In genomic region chr10:63264852-63265617, GRCh38 we compare ENCODE assay signal across 1 cellular context.
A peak's percentile ranks its signal among the peaks of the same experiment; 100 is the strongest.
TF ChIP-seq lines count a peak whose summit lies in the region.

No MANE protein-coding gene starts in this region.

TF ChIP-seq in HEK293, 187 proteins besides CTCF, POLR2A, EP300 and RAD21 (continued from another document):
- peak; percentile 82; the same call in 1 of the 2 replicates for TF ChIP-seq ZNF394 (tag by site-specific recombination; IDR thresholded peaks at IDR 0.05; ENCODE audit: borderline replicate concordance)
